Comparison of ENCODE assay signal across 8 cellular contexts in genomic region chr1:167714851-167715652, GRCh38. TPM values are rescaled to one million over a fixed set of nuclear protein-coding genes. Genes with fewer than 3 reads are reported as not detected.
A peak's percentile ranks its signal among the peaks of the same experiment; 100 is the strongest.
DNase-seq lines count a peak whose midpoint lies in the region; ATAC-seq, FAIRE-seq and TF ChIP-seq lines count a peak whose summit lies in the region.

No MANE protein-coding gene starts in this region.

- H3K9me3 Mint-ChIP-seq in activated CD4-positive, alpha-beta T cell treated with anti-CD3 and anti-CD28 coated beads, Interleukin-2, amount 10 ng/mL, durations not matched to agents 24 days and 14 days: no peaks in the 10 kb centered on the region

- H3K9ac ChIP-seq in liver (ENCODE audit: low read depth in 1 of 2, low read length in 2 of 2): peak overlapping the region; percentile 51 to 90

- peak overlapping the region; percentile 96 for H3K4me3 Mint-ChIP-seq in activated CD4-positive, alpha-beta T cell treated with anti-CD3 and anti-CD28 coated beads, Interleukin-2, amount 10 ng/mL, durations not matched to agents 24 days and 14 days

- H3K27me3 ChIP-seq in BE2C (no peaks in the 10 kb centered on the region), liver (ENCODE audit: control insufficient read depth in 4 of 4, insufficient read depth in 4 of 4, low read length in 3 of 4) (no peaks in the 10 kb centered on the region)

- TF ChIP-seq CTCF in BE2C (IDR thresholded peaks at IDR 0.05; ENCODE audit: low read depth, low read length) (peak; percentile 96), liver (IDR thresholded peaks at IDR 0.05; ENCODE audit: low read depth, low read length, missing input control) (peak; percentile 79)

- H3K4me3 ChIP-seq in BE2C (ENCODE audit: low read depth, low read length) (peak overlapping the region; percentile 95), liver (ENCODE audit: low read depth in 1 of 3, low read length in 3 of 3) (peak overlapping the region; percentile 64 to 97 (median 79))

- peaks cover 52% of the 10 kb centered on the region for H3K4me1 Mint-ChIP-seq in activated CD4-positive, alpha-beta T cell treated with anti-CD3 and anti-CD28 coated beads, Interleukin-2, amount 10 ng/mL, durations not matched to agents 24 days and 14 days

- peak; percentile 50 to 72 for TF ChIP-seq RAD21 in liver (IDR thresholded peaks at IDR 0.05)

- peak overlapping the region; percentile 89 to 95 for H3K27ac ChIP-seq in liver (ENCODE audit: low read depth in 1 of 2, low read length in 2 of 2)

- peaks cover 13% of the 10 kb centered on the region for H3K27me3 Mint-ChIP-seq in activated CD4-positive, alpha-beta T cell treated with anti-CD3 and anti-CD28 coated beads, Interleukin-2, amount 10 ng/mL, durations not matched to agents 24 days and 14 days

- H3K36me3 Mint-ChIP-seq in activated CD4-positive, alpha-beta T cell treated with anti-CD3 and anti-CD28 coated beads, Interleukin-2, amount 10 ng/mL, durations not matched to agents 24 days and 14 days (ENCODE audit: low read depth): peaks cover 3% of the 10 kb centered on the region

- peak; percentile 89 for FAIRE-seq in GM19239 (lab: Jason Lieb, UNC)

- H3K36me3 ChIP-seq in BE2C: no peaks in the 10 kb centered on the region
- H3K36me3 ChIP-seq in liver (ENCODE audit: control insufficient read depth in 4 of 4, insufficient read depth in 3 of 4, low read depth in 1 of 4, low read length in 3 of 4): no peaks in the 10 kb centered on the region

- DNase-seq in BE2C (peak; percentile 81), GM19239 (ENCODE audit: insufficient read length, low spot score) (peak; percentile 42), NCI-H510A treated with DMSO at 0.1 percent for 48 hours (lab: John Stamatoyannopoulos, UW) (peak; percentile 93), dermis blood vessel endothelial cell (peak; percentile 93)
- peak; percentile 97 for DNase-seq in activated CD4-positive, alpha-beta T cell treated with anti-CD3 and anti-CD28 coated beads, Interleukin-2, amount 10 ng/mL, durations not matched to agents 24 days and 14 days
- DNase-seq in stimulated activated CD4-positive, alpha-beta T cell treated with anti-CD3 and anti-CD28 coated beads, Interleukin-4, amount 100 ng/mL, for 24 hours: peak; percentile 90

- peak; percentile 38 for ATAC-seq in HG03457 (IDR thresholded peaks at IDR 0.05; ENCODE audit: unreplicated experiment)

- intact Hi-C loops in activated CD4-positive, alpha-beta T cell treated with anti-CD3 and anti-CD28 coated beads, Interleukin-2, amount 10 ng/mL, durations not matched to agents 24 days and 14 days (cut with micrococcal nuclease): loop anchor here (1.0 to 10.0 kb wide), 7 partner anchors 86 to 490 kb away; partner anchors contain the start of genes DCAF6 and POU2F1

- peak overlapping the region; percentile 98 for H3K27ac Mint-ChIP-seq in activated CD4-positive, alpha-beta T cell treated with anti-CD3 and anti-CD28 coated beads, Interleukin-2, amount 10 ng/mL, durations not matched to agents 24 days and 14 days

- no peaks in the 10 kb centered on the region for H3K9me3 ChIP-seq in BE2C
- no peaks in the 10 kb centered on the region for H3K9me3 ChIP-seq in liver (ENCODE audit: control insufficient read depth in 4 of 4, low read length in 3 of 4)

- no peaks in the 10 kb centered on the region for H3K4me1 ChIP-seq in BE2C
- peaks cover 0 to 27% (median 10%) of the 10 kb centered on the region in 4 donors for H3K4me1 ChIP-seq in liver (ENCODE audit: control insufficient read depth in 4 of 4, insufficient read depth in 4 of 4, low read length in 3 of 4)

- under 1% methylated on average over 30 of the region's 30 CpGs for WGBS in liver

TF ChIP-seq in liver, 16 proteins besides CTCF, POLR2A, EP300 and RAD21:
- peak; percentile 48 for TF ChIP-seq MAX (IDR thresholded peaks at IDR 0.05)
- no peak for TF ChIP-seq YY1 (IDR thresholded peaks at IDR 0.05)
- peak; percentile 57 for TF ChIP-seq FOXA1 (IDR thresholded peaks at IDR 0.05)
- peak in 1 of 2 donors; percentile 13 for TF ChIP-seq HNF4A (conservative IDR thresholded peaks at IDR 0.05)
- peak in 1 of 2 donors; percentile 23 for TF ChIP-seq RXRA (IDR thresholded peaks at IDR 0.05)
- no peak for TF ChIP-seq EGR1 (IDR thresholded peaks at IDR 0.05; ENCODE audit: low read depth in 2 of 2)
- TF ChIP-seq JUND (IDR thresholded peaks at IDR 0.05): no peak
- peak; percentile 100 for TF ChIP-seq ATF3 (IDR thresholded peaks at IDR 0.05)
- TF ChIP-seq FOXA2 (IDR thresholded peaks at IDR 0.05): peak; percentile 11
- TF ChIP-seq ZBTB33 (IDR thresholded peaks at IDR 0.05): no peak
TF ChIP-seq in liver: peak in this region for 6.

RNA-seq across cellular contexts. Expression of gene MPZL1, which starts 6.7 kb away (rescaled TPM):
- polyA plus RNA-seq in BE2C (2012; ENCODE audit: insufficient read depth, insufficient read length, low read depth): 46.7 TPM
- 39.3 and 41.8 TPM in 2 replicates for total RNA-seq in activated CD4-positive, alpha-beta T cell treated with anti-CD3 and anti-CD28 coated beads, Interleukin-2, amount 10 ng/mL, durations not matched to agents 24 days and 14 days
- 114 and 127 TPM in 2 replicates for total RNA-seq in dermis blood vessel endothelial cell
- total RNA-seq in liver: 10 to 100 TPM; 20.8 to 26.1 TPM
- 10 to 100 TPM; 11.3 to 12.8 TPM for polyA plus RNA-seq in liver

Comparison
In these comparisons a context has a peak if more than half of its experiments do, and no peak if none do; other contexts are left out.
1. Peak in every context shown above with its lines: DNase-seq, ATAC-seq, H3K4me3 ChIP-seq and H3K27ac ChIP-seq.
2. DNase-seq: peak in every context shown above with its lines; median percentile 97 in activated CD4-positive, alpha-beta T cell treated with anti-CD3 and anti-CD28 coated beads, Interleukin-2, amount 10 ng/mL, durations not matched to agents 24 days and 14 days; 93 in NCI-H510A treated with DMSO at 0.1 percent for 48 hours; 93 in dermis blood vessel endothelial cell; 90 in stimulated activated CD4-positive, alpha-beta T cell treated with anti-CD3 and anti-CD28 coated beads, Interleukin-4, amount 100 ng/mL, for 24 hours; 81 in BE2C; 42 in GM19239.